In the genomic region with DNA sequence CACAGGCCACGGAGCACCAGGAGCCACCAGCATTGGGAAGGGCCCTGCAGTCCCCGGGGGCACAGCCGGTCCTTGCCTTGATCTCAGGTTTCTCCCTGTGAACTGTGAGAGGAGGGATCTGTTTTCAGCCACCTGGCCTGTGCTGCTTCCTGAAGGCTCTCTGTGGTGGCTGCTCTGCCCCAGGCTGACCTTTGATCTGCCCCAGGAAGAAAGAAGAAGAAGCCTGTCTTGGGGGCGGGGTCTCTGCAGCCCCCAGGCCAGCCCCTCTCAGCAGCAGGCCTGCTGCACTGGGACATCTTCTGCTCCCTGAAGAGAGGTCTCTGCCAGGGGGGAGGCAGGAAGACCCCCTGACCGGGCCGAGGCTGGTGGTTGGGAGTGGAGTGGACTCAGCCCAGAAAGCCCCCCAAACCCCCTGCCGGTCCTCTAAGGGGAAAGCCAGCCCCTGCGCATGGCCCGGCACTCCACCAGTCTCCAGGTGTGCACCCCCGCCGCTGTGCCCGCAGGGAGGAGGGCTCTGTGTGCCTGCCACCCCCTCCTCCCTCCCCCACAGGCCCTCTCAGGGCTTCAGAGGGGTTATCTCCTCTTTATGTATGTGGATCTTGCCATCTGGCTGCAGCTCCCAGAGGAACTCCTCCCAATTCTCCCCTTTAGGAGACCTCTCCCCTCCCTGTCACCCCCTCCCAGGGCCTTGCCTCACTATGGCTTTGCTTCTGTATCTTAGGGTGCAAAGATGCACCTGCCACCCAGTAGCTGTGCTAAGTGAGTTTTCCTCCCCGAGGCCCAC, we compare ENCODE assay signal across 1 cellular context.
TF ChIP-seq lines count a peak whose summit lies in the region.

No MANE protein-coding gene starts in this region.

TF ChIP-seq in H1, 55 proteins besides CTCF, POLR2A, EP300 and RAD21:
- TF ChIP-seq, protein P1, sequence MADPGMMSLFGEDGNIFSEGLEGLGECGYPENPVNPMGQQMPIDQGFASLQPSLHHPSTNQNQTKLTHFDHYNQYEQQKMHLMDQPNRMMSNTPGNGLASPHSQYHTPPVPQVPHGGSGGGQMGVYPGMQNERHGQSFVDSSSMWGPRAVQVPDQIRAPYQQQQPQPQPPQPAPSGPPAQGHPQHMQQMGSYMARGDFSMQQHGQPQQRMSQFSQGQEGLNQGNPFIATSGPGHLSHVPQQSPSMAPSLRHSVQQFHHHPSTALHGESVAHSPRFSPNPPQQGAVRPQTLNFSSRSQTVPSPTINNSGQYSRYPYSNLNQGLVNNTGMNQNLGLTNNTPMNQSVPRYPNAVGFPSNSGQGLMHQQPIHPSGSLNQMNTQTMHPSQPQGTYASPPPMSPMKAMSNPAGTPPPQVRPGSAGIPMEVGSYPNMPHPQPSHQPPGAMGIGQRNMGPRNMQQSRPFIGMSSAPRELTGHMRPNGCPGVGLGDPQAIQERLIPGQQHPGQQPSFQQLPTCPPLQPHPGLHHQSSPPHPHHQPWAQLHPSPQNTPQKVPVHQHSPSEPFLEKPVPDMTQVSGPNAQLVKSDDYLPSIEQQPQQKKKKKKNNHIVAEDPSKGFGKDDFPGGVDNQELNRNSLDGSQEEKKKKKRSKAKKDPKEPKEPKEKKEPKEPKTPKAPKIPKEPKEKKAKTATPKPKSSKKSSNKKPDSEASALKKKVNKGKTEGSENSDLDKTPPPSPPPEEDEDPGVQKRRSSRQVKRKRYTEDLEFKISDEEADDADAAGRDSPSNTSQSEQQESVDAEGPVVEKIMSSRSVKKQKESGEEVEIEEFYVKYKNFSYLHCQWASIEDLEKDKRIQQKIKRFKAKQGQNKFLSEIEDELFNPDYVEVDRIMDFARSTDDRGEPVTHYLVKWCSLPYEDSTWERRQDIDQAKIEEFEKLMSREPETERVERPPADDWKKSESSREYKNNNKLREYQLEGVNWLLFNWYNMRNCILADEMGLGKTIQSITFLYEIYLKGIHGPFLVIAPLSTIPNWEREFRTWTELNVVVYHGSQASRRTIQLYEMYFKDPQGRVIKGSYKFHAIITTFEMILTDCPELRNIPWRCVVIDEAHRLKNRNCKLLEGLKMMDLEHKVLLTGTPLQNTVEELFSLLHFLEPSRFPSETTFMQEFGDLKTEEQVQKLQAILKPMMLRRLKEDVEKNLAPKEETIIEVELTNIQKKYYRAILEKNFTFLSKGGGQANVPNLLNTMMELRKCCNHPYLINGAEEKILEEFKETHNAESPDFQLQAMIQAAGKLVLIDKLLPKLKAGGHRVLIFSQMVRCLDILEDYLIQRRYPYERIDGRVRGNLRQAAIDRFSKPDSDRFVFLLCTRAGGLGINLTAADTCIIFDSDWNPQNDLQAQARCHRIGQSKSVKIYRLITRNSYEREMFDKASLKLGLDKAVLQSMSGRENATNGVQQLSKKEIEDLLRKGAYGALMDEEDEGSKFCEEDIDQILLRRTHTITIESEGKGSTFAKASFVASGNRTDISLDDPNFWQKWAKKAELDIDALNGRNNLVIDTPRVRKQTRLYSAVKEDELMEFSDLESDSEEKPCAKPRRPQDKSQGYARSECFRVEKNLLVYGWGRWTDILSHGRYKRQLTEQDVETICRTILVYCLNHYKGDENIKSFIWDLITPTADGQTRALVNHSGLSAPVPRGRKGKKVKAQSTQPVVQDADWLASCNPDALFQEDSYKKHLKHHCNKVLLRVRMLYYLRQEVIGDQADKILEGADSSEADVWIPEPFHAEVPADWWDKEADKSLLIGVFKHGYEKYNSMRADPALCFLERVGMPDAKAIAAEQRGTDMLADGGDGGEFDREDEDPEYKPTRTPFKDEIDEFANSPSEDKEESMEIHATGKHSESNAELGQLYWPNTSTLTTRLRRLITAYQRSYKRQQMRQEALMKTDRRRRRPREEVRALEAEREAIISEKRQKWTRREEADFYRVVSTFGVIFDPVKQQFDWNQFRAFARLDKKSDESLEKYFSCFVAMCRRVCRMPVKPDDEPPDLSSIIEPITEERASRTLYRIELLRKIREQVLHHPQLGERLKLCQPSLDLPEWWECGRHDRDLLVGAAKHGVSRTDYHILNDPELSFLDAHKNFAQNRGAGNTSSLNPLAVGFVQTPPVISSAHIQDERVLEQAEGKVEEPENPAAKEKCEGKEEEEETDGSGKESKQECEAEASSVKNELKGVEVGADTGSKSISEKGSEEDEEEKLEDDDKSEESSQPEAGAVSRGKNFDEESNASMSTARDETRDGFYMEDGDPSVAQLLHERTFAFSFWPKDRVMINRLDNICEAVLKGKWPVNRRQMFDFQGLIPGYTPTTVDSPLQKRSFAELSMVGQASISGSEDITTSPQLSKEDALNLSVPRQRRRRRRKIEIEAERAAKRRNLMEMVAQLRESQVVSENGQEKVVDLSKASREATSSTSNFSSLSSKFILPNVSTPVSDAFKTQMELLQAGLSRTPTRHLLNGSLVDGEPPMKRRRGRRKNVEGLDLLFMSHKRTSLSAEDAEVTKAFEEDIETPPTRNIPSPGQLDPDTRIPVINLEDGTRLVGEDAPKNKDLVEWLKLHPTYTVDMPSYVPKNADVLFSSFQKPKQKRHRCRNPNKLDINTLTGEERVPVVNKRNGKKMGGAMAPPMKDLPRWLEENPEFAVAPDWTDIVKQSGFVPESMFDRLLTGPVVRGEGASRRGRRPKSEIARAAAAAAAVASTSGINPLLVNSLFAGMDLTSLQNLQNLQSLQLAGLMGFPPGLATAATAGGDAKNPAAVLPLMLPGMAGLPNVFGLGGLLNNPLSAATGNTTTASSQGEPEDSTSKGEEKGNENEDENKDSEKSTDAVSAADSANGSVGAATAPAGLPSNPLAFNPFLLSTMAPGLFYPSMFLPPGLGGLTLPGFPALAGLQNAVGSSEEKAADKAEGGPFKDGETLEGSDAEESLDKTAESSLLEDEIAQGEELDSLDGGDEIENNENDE (IDR thresholded peaks at IDR 0.05; ENCODE audit: insufficient replicate concordance, low read length) = no peak
- TF ChIP-seq SUZ12 (IDR thresholded peaks at IDR 0.05; ENCODE audit: low read length) = no peak
- no peak for TF ChIP-seq PHF8 (conservative IDR thresholded peaks at IDR 0.05; ENCODE audit: low read depth, low read length)
